ENCODE assay signal across 9 cellular contexts in the genomic region with DNA sequence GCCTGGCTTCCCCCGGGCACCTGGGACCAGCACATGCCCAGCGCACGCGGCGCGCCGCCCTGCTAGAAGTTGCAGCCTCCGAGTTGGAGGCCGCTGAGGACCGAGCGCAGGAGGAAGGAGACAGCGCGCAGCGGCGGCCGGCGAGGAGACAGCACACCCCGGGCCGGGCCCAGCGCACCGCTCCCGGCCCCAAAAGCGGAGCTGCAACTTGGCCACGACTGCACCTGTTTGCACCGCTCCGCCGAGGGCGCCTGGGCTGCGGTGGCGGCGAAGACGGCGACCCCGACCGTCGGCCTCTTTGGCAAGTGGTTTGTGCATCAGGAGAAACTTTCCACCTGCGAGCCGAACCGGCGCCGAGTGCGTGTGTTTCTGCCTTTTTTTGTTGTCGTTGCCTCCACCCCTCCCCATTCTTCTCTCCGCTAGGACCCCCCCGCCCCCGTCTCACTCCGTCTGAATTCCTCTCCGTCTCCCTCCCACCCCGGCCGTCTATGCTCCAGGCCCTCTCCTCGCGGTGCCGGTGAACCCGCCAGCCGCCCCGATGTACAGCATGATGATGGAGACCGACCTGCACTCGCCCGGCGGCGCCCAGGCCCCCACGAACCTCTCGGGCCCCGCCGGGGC. TPM values are rescaled to one million over a fixed set of nuclear protein-coding genes. Genes with fewer than 3 reads are reported as not detected.
DNase-seq lines count a peak whose midpoint lies in the region; ATAC-seq and TF ChIP-seq lines count a peak whose summit lies in the region.
"Had no signal": no experiment of that assay in that cellular context is flagged by ENCODE, and none has a peak within 500 bp of the region (broad histone marks: within the 10 kb centered on the region; RNA-seq: fewer than 3 reads in every experiment).

Gene SOX1, plus strand, starts transcription at position 29 of the 621 bp plus-strand sequence. Its CDS starts 510 bp downstream, at position 539.

- intact Hi-C loops in Caco-2 (cut with micrococcal nuclease; ENCODE audit: unreplicated experiment): no loop called here

- H3K27me3 ChIP-seq in Caco-2 (replicated peaks; ENCODE audit: control insufficient read depth, insufficient read depth, low read length) (no peaks in the 10 kb centered on the region; the same call in 1 of the 2 replicates), HUES6 (ENCODE audit: control insufficient read depth, insufficient read depth, low read length) (peaks cover 96% of the 10 kb centered on the region), ectodermal cell (ENCODE audit: control insufficient read depth, insufficient read depth, low read length, poor library complexity, severe bottlenecking) (peaks cover 90% of the 10 kb centered on the region), osteoblast (ENCODE audit: insufficient read depth, low read length) (peaks cover 74% of the 10 kb centered on the region)

- H3K27me3 Mint-ChIP-seq in Caco-2 (ENCODE audit: insufficient read depth, unreplicated experiment): peaks cover 20% of the 10 kb centered on the region

- no peaks in the 10 kb centered on the region for H3K36me3 Mint-ChIP-seq in Caco-2 (ENCODE audit: insufficient read depth, unreplicated experiment)

- peak in 1 of 2 experiments; percentile 59 for DNase-seq in Caco-2
- peak; percentile 87 for DNase-seq in osteoblast (ENCODE audit: insufficient read length, low spot score, missing footprints)
- no peak for DNase-seq in GM03348 (ENCODE audit: low spot score)
- DNase-seq in NCI-H2107 (lab: John Stamatoyannopoulos, UW): no peak

- H3K36me3 ChIP-seq in Caco-2 (ENCODE audit: control insufficient read depth, insufficient read depth, low read length): no peaks in the 10 kb centered on the region
- H3K36me3 ChIP-seq in HUES6 (ENCODE audit: control insufficient read depth, insufficient read depth, low read length): no peaks in the 10 kb centered on the region
- no peaks in the 10 kb centered on the region for H3K36me3 ChIP-seq in ectodermal cell (ENCODE audit: control insufficient read depth, insufficient read depth, low read length)
- H3K36me3 ChIP-seq in osteoblast (ENCODE audit: insufficient read depth, low read length): no peaks in the 10 kb centered on the region
- H3K36me3 ChIP-seq: left lung had no signal

- H4K20me1 ChIP-seq in osteoblast (ENCODE audit: insufficient read depth, low read length): no peaks in the 10 kb centered on the region

- no peak within 1 kb of the TSS for H3K9ac ChIP-seq in HUES6 (ENCODE audit: low read length)

- H3K27ac ChIP-seq in HUES6 (ENCODE audit: low read depth, low read length): no peak within 1 kb of the TSS
- H3K27ac ChIP-seq in ectodermal cell (ENCODE audit: insufficient read depth, low read depth, low read length, poor library complexity, severe bottlenecking): no peak within 1 kb of the TSS
- no peak within 1 kb of the TSS for H3K27ac ChIP-seq in osteoblast (ENCODE audit: low read depth, low read length)
- H3K27ac ChIP-seq: left lung had no signal

- WGBS in ectodermal cell, 2 experiments: 0 to 1% methylated on average over 64 to 65 of the region's 65 CpGs

- peak within 1 kb of the TSS; percentile 74 for H3K4me3 Mint-ChIP-seq in Caco-2 (ENCODE audit: unreplicated experiment)

- no peaks in the 10 kb centered on the region for H3K9me3 Mint-ChIP-seq in Caco-2 (ENCODE audit: unreplicated experiment)

- ATAC-seq in HG02938 (IDR thresholded peaks at IDR 0.05; ENCODE audit: unreplicated experiment) (no peak), GM21723 (IDR thresholded peaks at IDR 0.05; ENCODE audit: unreplicated experiment) (no peak)

- no TSS peak for BruUV-seq in Caco-2 (replicated peaks; lab: Mats Ljungman, UMichigan)

- H3K4me2 ChIP-seq in osteoblast (ENCODE audit: insufficient read depth, low read length): no peak within 1 kb of the TSS

- H3K4me1 ChIP-seq in Caco-2 (0 out of 2 replicates have a peak, but pooled peaks cover 3% of the 10 kb centered on the region), HUES6 (ENCODE audit: control insufficient read depth, insufficient read depth, low read length) (peaks cover 15% of the 10 kb centered on the region), ectodermal cell (ENCODE audit: control insufficient read depth, insufficient read depth, low read length) (peaks cover 27% of the 10 kb centered on the region), osteoblast (ENCODE audit: insufficient read depth, low read length) (no peaks in the 10 kb centered on the region)

- H3K9me3 ChIP-seq in Caco-2 (no peaks in the 10 kb centered on the region), HUES6 (ENCODE audit: control insufficient read depth, insufficient read depth, low read depth, low read length) (no peaks in the 10 kb centered on the region), ectodermal cell (ENCODE audit: control insufficient read depth, low read length) (no peaks in the 10 kb centered on the region), osteoblast (ENCODE audit: low read depth, low read length) (no peaks in the 10 kb centered on the region)
- H3K9me3 ChIP-seq: left lung had no signal

- H3K27ac Mint-ChIP-seq in Caco-2 (ENCODE audit: unreplicated experiment): no peak within 1 kb of the TSS

- no peaks in the 10 kb centered on the region for H3K79me2 ChIP-seq in osteoblast (ENCODE audit: insufficient read depth, low read length)

- POLR2A ChIA-PET in Caco-2 (lab: Charles Lee): interaction anchor here (0.6 kb wide), 1 partner anchor 51 kb away, joined by 4 read pairs; no protein-coding TSS in a partner anchor

- H3K4me1 Mint-ChIP-seq in Caco-2 (ENCODE audit: low read depth, unreplicated experiment): no peaks in the 10 kb centered on the region

- no peak within 1 kb of the TSS for H2AFZ ChIP-seq in osteoblast (ENCODE audit: low read length)

- CTCF ChIA-PET in Caco-2 (lab: Charles Lee): no interaction called here

- H3K4me3 ChIP-seq in Caco-2 (ENCODE audit: low read depth, low read length) (peak within 1 kb of the TSS; percentile 47), HUES6 (ENCODE audit: low read depth, low read length) (peak within 1 kb of the TSS; percentile 62), ectodermal cell (ENCODE audit: insufficient read depth, low read depth, low read length) (peak within 1 kb of the TSS; percentile 59), osteoblast (ENCODE audit: insufficient read depth, low read length) (no peak within 1 kb of the TSS)

- TF ChIP-seq CTCF in Caco-2 (IDR thresholded peaks at IDR 0.05; ENCODE audit: insufficient read depth in 1 of 2, low read depth in 1 of 2, low read length in 1 of 2, severe bottlenecking in 1 of 2, unreplicated experiment in 1 of 2) (no peak), osteoblast (IDR thresholded peaks at IDR 0.05; ENCODE audit: extremely low read depth, low read depth, low read length) (no peak)

RNA-seq across cellular contexts. Expression of gene SOX1, which starts in this region (rescaled TPM):
- total RNA-seq in Caco-2 (2022): 1.7 TPM in 2 replicates
- 48.3 TPM for polyA plus RNA-seq in ectodermal cell (2013, experiment 1 of 4)
- 50.4 TPM for polyA plus RNA-seq in ectodermal cell (2013, experiment 2 of 4)
- polyA plus RNA-seq in ectodermal cell (2013, experiment 3 of 4): 44.7 TPM
- 48.0 TPM for polyA plus RNA-seq in ectodermal cell (2013, experiment 4 of 4)
- not detected in 2 replicates for total RNA-seq in osteoblast
- total RNA-seq: left lung had no signal

Comparison
In these comparisons a context has a peak if more than half of its experiments do, and no peak if none do; other contexts are left out.
1. Peak in DNase-seq in osteoblast; RNA of the gene not detected or under 1 TPM.